ENCODE assay signal across 23 cellular contexts in the genomic region with DNA sequence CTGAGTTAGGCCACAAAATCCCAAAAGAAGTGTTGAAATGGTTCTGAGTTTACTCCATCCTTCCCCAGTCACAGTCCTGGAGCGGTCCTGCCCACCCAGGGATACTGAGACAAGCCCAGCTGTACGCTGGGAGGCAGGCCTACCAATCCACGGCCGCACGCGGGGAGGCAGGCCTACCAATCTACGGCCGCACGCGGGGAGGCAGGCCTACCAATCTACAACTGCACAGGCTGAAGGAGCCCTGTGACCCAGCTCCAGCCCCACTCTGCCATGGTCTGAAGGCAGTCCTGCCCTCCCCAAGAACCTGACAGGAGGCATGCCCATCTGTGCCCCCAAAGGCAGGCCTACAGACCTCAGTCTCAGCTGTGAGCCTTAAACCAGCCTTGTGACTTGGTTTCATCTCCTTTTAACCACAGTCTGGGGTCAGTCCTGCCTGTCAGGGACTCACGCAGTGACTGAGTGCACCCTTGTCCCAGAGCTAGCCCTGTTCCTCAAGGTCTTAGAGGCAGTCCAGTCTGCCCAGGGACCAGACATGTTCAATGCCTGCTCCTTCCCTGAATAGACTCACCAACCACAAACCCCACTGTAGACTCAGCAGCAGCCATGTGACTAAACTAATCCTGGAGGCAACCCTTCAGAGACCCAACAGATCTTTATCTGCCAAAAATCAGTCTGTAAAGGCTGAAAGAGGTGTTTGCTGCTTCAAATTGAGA. TPM values are rescaled to one million over a fixed set of nuclear protein-coding genes. Genes with fewer than 3 reads are reported as not detected.
A peak's percentile ranks its signal among the peaks of the same experiment; 100 is the strongest.
DNase-seq lines count a peak whose midpoint lies in the region; ATAC-seq, FAIRE-seq and TF ChIP-seq lines count a peak whose summit lies in the region.
"Had no signal": no experiment of that assay in that cellular context is flagged by ENCODE, and none has a peak within 500 bp of the region (broad histone marks: within the 10 kb centered on the region; RNA-seq: fewer than 3 reads in every experiment).

No MANE protein-coding gene starts in this region.

- TF ChIP-seq CTCF in H1 (IDR thresholded peaks at IDR 0.05; ENCODE audit: control extremely low read depth in 1 of 3, insufficient read depth in 1 of 3, low read depth in 1 of 3, low read length in 3 of 3): no peak
- no peak for TF ChIP-seq CTCF in stomach (IDR thresholded peaks at IDR 0.05)
- no peak for TF ChIP-seq CTCF in lower lobe of right lung (IDR thresholded peaks at IDR 0.05)

- TF ChIP-seq POLR2A in H1 (IDR thresholded peaks at IDR 0.05; ENCODE audit: control extremely low read depth in 1 of 2, low read depth in 2 of 2, low read length in 2 of 2) (no peak), stomach (IDR thresholded peaks at IDR 0.05) (no peak)

- no peak for ATAC-seq in lower lobe of right lung
- ATAC-seq: naive thymus-derived CD4-positive, alpha-beta T cell; sciatic nerve had no signal

- no peak overlapping the region for H3K4me3 ChIP-seq in H1 (ENCODE audit: extremely low read depth in 1 of 4, insufficient read depth in 2 of 4, low read depth in 3 of 4, low read length in 4 of 4)
- no peak overlapping the region for H3K4me3 ChIP-seq in stomach
- H3K4me3 ChIP-seq in lower lobe of right lung: no peak overlapping the region
- H3K4me3 ChIP-seq: transverse colon had no signal

- no peak overlapping the region for H4K91ac ChIP-seq in H1 (replicated peaks; ENCODE audit: insufficient read length, low read length)

- intact Hi-C loops in posterior vena cava (cut with DNase I) (no loop called here), stomach (cut with DNase I; ENCODE audit: low total_unique reads) (no loop called here), lower lobe of right lung (cut with DNase I) (no loop called here)

- no peak overlapping the region for H2BK5ac ChIP-seq in H1 (ENCODE audit: low read depth, low read length)

- no peak for TF ChIP-seq RAD21 in H1 (IDR thresholded peaks at IDR 0.05 in 1 of 2, conservative IDR thresholded peaks at IDR 0.05 in 1 of 2; ENCODE audit: low read depth in 2 of 2, low read length in 2 of 2)

- H3K79me2 ChIP-seq in H1 (ENCODE audit: control insufficient read depth in 1 of 2, insufficient read depth in 2 of 2, low read length in 2 of 2): no peaks in the 10 kb centered on the region

- peak; percentile 1 for DNase-seq in activated CD4-positive, alpha-beta T cell treated with anti-CD3 and anti-CD28 coated beads for 48 hours
- no peak for DNase-seq in activated CD4-positive, alpha-beta T cell treated with anti-CD3 and anti-CD28 coated beads, Interleukin-2, amount 50 U/mL, for 48 hours
- DNase-seq in H4 (ENCODE audit: low spot score): peak; percentile 1
- DNase-seq in H1 (ENCODE audit: low read depth in 1 of 2, low spot score in 2 of 2): no peak
- DNase-seq in posterior vena cava (ENCODE audit: low spot score): peak; percentile 64
- DNase-seq in stomach: no peak
- DNase-seq in lower lobe of right lung: no peak
- DNase-seq in germinal center (ENCODE audit: low spot score): no peak
- DNase-seq: activated CD4-positive, alpha-beta T cell treated with anti-CD3 and anti-CD28 coated beads for 4 hours; amniotic stem cell; dermis blood vessel endothelial cell; hippocampal formation; islet precursor cell; naive thymus-derived CD4-positive, alpha-beta T cell; NCI-H187 treated with DMSO at 0.1 percent for 48 hours; NCI-H226; SIG-M5; stimulated activated naive CD4-positive, alpha-beta T cell; T-helper 1 cell; transverse colon had no signal

- TF ChIP-seq EP300 in H1 (IDR thresholded peaks at IDR 0.05; ENCODE audit: borderline replicate concordance in 1 of 2, low read depth in 2 of 2, low read length in 2 of 2): no peak
- no peak for TF ChIP-seq EP300 in stomach (IDR thresholded peaks at IDR 0.05)

- no peak overlapping the region for H3K4me2 ChIP-seq in H1 (ENCODE audit: insufficient read depth in 1 of 2, low read depth in 2 of 2, low read length in 2 of 2)

- no peak overlapping the region for H3K27ac ChIP-seq in H1 (ENCODE audit: low read depth, low read length)
- no peak overlapping the region for H3K27ac ChIP-seq in stomach
- no peak overlapping the region for H3K27ac ChIP-seq in lower lobe of right lung
- H3K27ac ChIP-seq: 22Rv1, transverse colon had no signal

- H3K9me3 ChIP-seq in H1 (ENCODE audit: insufficient read depth in 2 of 2, low read depth in 1 of 2, low read length in 1 of 2) (no peaks in the 10 kb centered on the region), stomach (peaks cover 0 to 24% (median 15%) of the 10 kb centered on the region in 4 donors), lower lobe of right lung (peaks cover 18% of the 10 kb centered on the region)

- H4K8ac ChIP-seq in H1 (ENCODE audit: extremely low read depth, insufficient read depth, low read length): peak overlapping the region; percentile 57; the same call in 1 of the 2 replicates

- H4K5ac ChIP-seq in H1 (ENCODE audit: insufficient read length, low read depth, low read length): no peak overlapping the region

- H2BK15ac ChIP-seq in H1 (ENCODE audit: low read length): no peak overlapping the region

- no peak overlapping the region for H2BK120ac ChIP-seq in H1 (replicated peaks; ENCODE audit: low read depth, low read length)

- H2AK5ac ChIP-seq in H1 (ENCODE audit: low read depth, low read length): no peak overlapping the region

- H3K36me3 ChIP-seq in H1 (ENCODE audit: control insufficient read depth in 2 of 4, insufficient read depth in 4 of 4, low read length in 3 of 4): no peaks in the 10 kb centered on the region
- peaks cover 0 to 11% (median 0%) of the 10 kb centered on the region in 4 donors for H3K36me3 ChIP-seq in stomach
- no peaks in the 10 kb centered on the region for H3K36me3 ChIP-seq in lower lobe of right lung
- H3K36me3 ChIP-seq: transverse colon had no signal

- no peak overlapping the region; the same call in 1 of the 2 replicates for H3K18ac ChIP-seq in H1 (ENCODE audit: extremely low read depth, low read length)

- H3K4me1 ChIP-seq in H1 (replicated peaks in 1 of 4; ENCODE audit: control insufficient read depth in 3 of 4, insufficient read depth in 4 of 4, low read length in 3 of 4) (no peaks in the 10 kb centered on the region), stomach (no peaks in the 10 kb centered on the region), lower lobe of right lung (no peaks in the 10 kb centered on the region)
- H3K4me1 ChIP-seq: transverse colon had no signal

- FAIRE-seq in H1 (lab: Jason Lieb, UNC): no peak
- FAIRE-seq: endothelial cell of umbilical vein had no signal

- no peak overlapping the region for H2AFZ ChIP-seq in H1 (ENCODE audit: low read length)

- no peak overlapping the region for H3K23ac ChIP-seq in H1 (ENCODE audit: insufficient read length)

- H3K4ac ChIP-seq in H1 (replicated peaks; ENCODE audit: insufficient read length, low read depth, low read length): no peak overlapping the region

- POLR2A ChIA-PET in H1 (lab: Charles Lee; ENCODE audit: partially characterized antibody): no interaction called here

- no peak overlapping the region for H2BK20ac ChIP-seq in H1 (ENCODE audit: low read length)

- H4K20me1 ChIP-seq in H1 (replicated peaks in 1 of 2; ENCODE audit: control insufficient read depth in 1 of 2, insufficient read depth in 2 of 2, low read length in 2 of 2): peaks cover 0 to 8% of the 10 kb centered on the region in 2 experiments

- 80% methylated on average over 11 of the region's 11 CpGs; no CpG with 5 or more reads in 1 of the 2 experiments for WGBS in H1 (ENCODE audit: extremely low coverage in 1 of 2, insufficient coverage in 1 of 2, insufficient read length in 1 of 2, insufficient replicate concordance in 2 of 2, low coverage in 1 of 2, low lambda C conversion rate in 2 of 2, missing lambda C conversion rate in 1 of 2), 2 experiments
- 91 to 100% (median 98%) methylated on average over 11 of the region's 11 CpGs for WGBS in stomach, 5 donors

- no peak overlapping the region for H3K14ac ChIP-seq in H1 (ENCODE audit: insufficient read length)

- no peaks in the 10 kb centered on the region for H3K79me1 ChIP-seq in H1 (ENCODE audit: low read depth, low read length)

- H3K27me3 ChIP-seq in H1 (replicated peaks in 1 of 4; ENCODE audit: control insufficient read depth in 3 of 4, extremely low read depth in 1 of 4, insufficient read depth in 3 of 4, low read length in 3 of 4) (peaks cover 0 to 5% (median 4%) of the 10 kb centered on the region in 4 experiments; a peak in 3 of 7 replicates), stomach (no peaks in the 10 kb centered on the region), lower lobe of right lung (ENCODE audit: low read depth) (no peaks in the 10 kb centered on the region)
- H3K27me3 ChIP-seq: transverse colon had no signal

- no peak overlapping the region for H2BK12ac ChIP-seq in H1 (ENCODE audit: low read depth, low read length)

- no peak overlapping the region for H3K9ac ChIP-seq in H1 (replicated peaks in 1 of 4; ENCODE audit: extremely low read depth in 1 of 4, low read depth in 3 of 4, low read length in 3 of 4)

- CTCF ChIA-PET in H1 (lab: Charles Lee; ENCODE audit: partially characterized antibody): interaction anchor here (0.7 kb wide), 1 partner anchor 131 kb away, joined by 4 read pairs; no protein-coding TSS in a partner anchor

- H3K56ac ChIP-seq in H1 (replicated peaks; ENCODE audit: insufficient read length, low read depth, low read length): no peak overlapping the region

- H3K23me2 ChIP-seq in H1 (ENCODE audit: low read depth, low read length): peaks cover 4% of the 10 kb centered on the region; the same call in 1 of the 2 replicates

TF ChIP-seq in H1, 55 proteins besides CTCF, POLR2A, EP300 and RAD21 (continues in another document):
- TF ChIP-seq RXRA (IDR thresholded peaks at IDR 0.05; ENCODE audit: insufficient read depth, low read depth, low read length): no peak
- no peak for TF ChIP-seq BRCA1 (IDR thresholded peaks at IDR 0.05; ENCODE audit: low read depth, low read length)

RNA-seq across cellular contexts. Expression of a gene that starts 36.8 kb away (rescaled TPM):
- 17.9 and 25.7 TPM in 2 replicates for total RNA-seq in H4 (2014; rRNA removed; shearing (Covaris generic))
- 28.3 and 31.9 TPM in 2 replicates for total RNA-seq in H1 (2021; fragmentation: NEBNext Ultra II Directional; extraction: Animal tissue kit (Norgen Biotek cat#: 25700))
- polyA plus RNA-seq in H1 (2011; rRNA removed) (21.9 and 30.2 TPM in 2 replicates), stomach (10 to 100 TPM in 2 of 3 donors, 1 to 10 TPM in 1; 6.3 to 40.1 (median 14.0) TPM)
- 22.1 TPM for polyA plus RNA-seq in H1 (2011; cell fraction: cytosol; rRNA removed)
- 47.6 TPM for polyA plus RNA-seq in H1 (2011; cell fraction: nucleus; rRNA removed)
- 18.4 to 31.5 TPM (median 29.5 TPM) in 4 replicates for polyA plus RNA-seq in H1 (2012, experiment 1 of 2)
- polyA plus RNA-seq in H1 (2012, experiment 2 of 2): 27.9 TPM
- polyA plus RNA-seq in H1 (2013, experiment 1 of 2): 42.0 TPM
- polyA plus RNA-seq in H1 (2013, experiment 2 of 2): 37.4 TPM
- polyA minus RNA-seq in H1 (2011; rRNA and poly(A)+ RNA removed): 14.3 and 16.0 TPM in 2 replicates
- 29.2 TPM for polyA minus RNA-seq in H1 (2011; cell fraction: cytosol; rRNA and poly(A)+ RNA removed)
- 22.9 TPM for polyA minus RNA-seq in H1 (2011; cell fraction: nucleus; rRNA and poly(A)+ RNA removed)
- total RNA-seq in posterior vena cava (10 to 100 TPM; 69.5 to 83.1 TPM), stomach (100 to 1,000 TPM in 1 of 5 donors, 10 to 100 TPM in 4; 11.7 to 117 (median 28.8) TPM), lower lobe of right lung (14.7 TPM)

Comparison
In these comparisons a context has a peak if more than half of its experiments do, and no peak if none do; other contexts are left out.
1. DNase-seq: peak in activated CD4-positive, alpha-beta T cell treated with anti-CD3 and anti-CD28 coated beads for 48 hours (single experiment), H4 (single experiment) and posterior vena cava (single experiment); none in activated CD4-positive, alpha-beta T cell treated with anti-CD3 and anti-CD28 coated beads, Interleukin-2, amount 50 U/mL, for 48 hours (0 of 2), H1 (0 of 2), stomach (single experiment), lower lobe of right lung (single experiment) and germinal center (single experiment).